23 cellular contexts compared by ENCODE assay signal in the genomic region with DNA sequence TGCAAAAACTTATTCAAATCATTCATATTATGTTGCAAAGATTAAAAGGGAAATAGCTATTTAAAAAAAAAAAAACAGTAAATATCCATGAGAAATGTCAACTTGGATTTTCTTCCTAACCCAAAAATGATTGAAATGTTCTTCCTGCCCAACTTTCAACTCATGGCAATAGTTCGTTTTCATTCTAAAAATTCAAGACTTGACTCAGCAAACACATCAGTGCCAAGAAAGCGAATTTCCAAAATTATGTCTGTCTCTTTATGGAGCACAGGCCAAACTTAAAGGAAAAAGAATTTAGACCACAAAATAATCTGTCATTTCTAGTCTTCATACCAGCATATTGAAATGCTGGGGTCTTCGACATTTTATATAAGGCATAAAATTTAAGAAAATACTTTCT.
"Had no signal": no experiment of that assay in that cellular context is flagged by ENCODE, and none has a peak within 500 bp of the region (broad histone marks: within the 10 kb centered on the region; RNA-seq: fewer than 3 reads in every experiment).

No MANE protein-coding gene starts in this region.

- DNase-seq: Kasumi-1, MM.1S, NCI-H1092 treated with DMSO at 0.1 percent for 48 hours, NCI-H1436, NCI-H187, NCI-H2029, NCI-H2081 treated with DMSO at 0.1 percent for 48 hours, NCI-H2171, NCI-H226, NCI-H446, NCI-H510A, NCI-H524 treated with DMSO at 0.1 percent for 48 hours, NCI-H69, NCI-H774, Right ventricle myocardium superior, RPMI8226, SIG-M5 had no signal

- H3K4me3 ChIP-seq: K562, SJSA1, SK-N-MC had no signal

- H3K27ac Mint-ChIP-seq: IgD-negative memory B cell had no signal

- H3K4me1 Mint-ChIP-seq: IgD-negative memory B cell had no signal

- H3K36me3 Mint-ChIP-seq: IgD-negative memory B cell had no signal

- H3K9me3 ChIP-seq: SJSA1 had no signal

- H3K4me1 ChIP-seq: SJSA1 had no signal

- H3K27me3 Mint-ChIP-seq: IgD-negative memory B cell had no signal

- H3K36me3 ChIP-seq: SJSA1 had no signal

- H3K27ac ChIP-seq: HL-60, KMS-11, SJSA1, SK-N-MC had no signal

- H3K4me3 Mint-ChIP-seq: IgD-negative memory B cell had no signal

- H3K27me3 ChIP-seq: SJSA1 had no signal
